Comparison of ENCODE assay signal across 1 cellular context in the genomic region with DNA sequence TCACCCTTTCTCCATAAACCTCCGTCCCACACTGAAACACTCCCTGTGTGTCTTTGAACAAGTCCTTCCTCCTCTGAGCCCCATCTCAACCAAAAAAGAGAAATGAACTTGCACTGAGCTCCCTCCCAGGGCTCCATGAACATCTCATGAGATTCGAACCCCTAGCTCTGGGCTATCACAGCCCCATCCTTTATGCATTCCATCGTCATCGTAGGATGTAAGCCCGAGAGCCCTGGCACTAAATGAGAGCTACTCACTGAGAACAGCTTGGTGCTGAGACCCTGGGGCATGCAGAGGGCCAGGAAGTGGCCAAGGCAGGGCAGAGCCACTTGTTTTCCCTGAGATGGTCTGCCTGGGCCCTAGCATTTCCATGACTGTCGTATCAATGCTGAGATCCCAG.
TF ChIP-seq lines count a peak whose summit lies in the region.

No MANE protein-coding gene starts in this region.

TF ChIP-seq in HepG2, 621 proteins besides CTCF, POLR2A, EP300 and RAD21:
- TF ChIP-seq, protein P1, sequence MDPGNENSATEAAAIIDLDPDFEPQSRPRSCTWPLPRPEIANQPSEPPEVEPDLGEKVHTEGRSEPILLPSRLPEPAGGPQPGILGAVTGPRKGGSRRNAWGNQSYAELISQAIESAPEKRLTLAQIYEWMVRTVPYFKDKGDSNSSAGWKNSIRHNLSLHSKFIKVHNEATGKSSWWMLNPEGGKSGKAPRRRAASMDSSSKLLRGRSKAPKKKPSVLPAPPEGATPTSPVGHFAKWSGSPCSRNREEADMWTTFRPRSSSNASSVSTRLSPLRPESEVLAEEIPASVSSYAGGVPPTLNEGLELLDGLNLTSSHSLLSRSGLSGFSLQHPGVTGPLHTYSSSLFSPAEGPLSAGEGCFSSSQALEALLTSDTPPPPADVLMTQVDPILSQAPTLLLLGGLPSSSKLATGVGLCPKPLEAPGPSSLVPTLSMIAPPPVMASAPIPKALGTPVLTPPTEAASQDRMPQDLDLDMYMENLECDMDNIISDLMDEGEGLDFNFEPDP (CRISPR knock-in tag; conservative IDR thresholded peaks at IDR 0.05): 0 out of 2 replicates have a peak, but pooled peaks have one; percentile 33
- TF ChIP-seq MAZ (IDR thresholded peaks at IDR 0.05; ENCODE audit: borderline replicate concordance, low read depth, low read length): no peak
- TF ChIP-seq MAZ (CRISPR knock-in tag; IDR thresholded peaks at IDR 0.05; ENCODE audit: low read depth): no peak
- TF ChIP-seq, protein P2, sequence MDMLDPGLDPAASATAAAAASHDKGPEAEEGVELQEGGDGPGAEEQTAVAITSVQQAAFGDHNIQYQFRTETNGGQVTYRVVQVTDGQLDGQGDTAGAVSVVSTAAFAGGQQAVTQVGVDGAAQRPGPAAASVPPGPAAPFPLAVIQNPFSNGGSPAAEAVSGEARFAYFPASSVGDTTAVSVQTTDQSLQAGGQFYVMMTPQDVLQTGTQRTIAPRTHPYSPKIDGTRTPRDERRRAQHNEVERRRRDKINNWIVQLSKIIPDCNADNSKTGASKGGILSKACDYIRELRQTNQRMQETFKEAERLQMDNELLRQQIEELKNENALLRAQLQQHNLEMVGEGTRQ (IDR thresholded peaks at IDR 0.05; ENCODE audit: low read depth, low read length): no peak
- TF ChIP-seq, protein P2 (CRISPR knock-in tag; IDR thresholded peaks at IDR 0.05; ENCODE audit: borderline replicate concordance): no peak
- 0 out of 2 replicates have a peak, but pooled peaks have one; percentile 20 for TF ChIP-seq HDAC1 (CRISPR knock-in tag; IDR thresholded peaks at IDR 0.05)
- TF ChIP-seq ZNF839 (CRISPR knock-in tag; IDR thresholded peaks at IDR 0.05; ENCODE audit: borderline replicate concordance): no peak
